Comparison of ENCODE assay signal across 21 cellular contexts in genomic region chr16:79168321-79168720, GRCh38.
"Had no signal": no experiment of that assay in that cellular context is flagged by ENCODE, and none has a peak within 500 bp of the region (broad histone marks: within the 10 kb centered on the region; RNA-seq: fewer than 3 reads in every experiment).

No MANE protein-coding gene starts in this region.

- H3K27me3 ChIP-seq: heart right ventricle, uterus had no signal

- H3K36me3 ChIP-seq: heart right ventricle, uterus had no signal

- H3K27ac ChIP-seq: heart right ventricle, uterus had no signal

- H3K27me3 Mint-ChIP-seq: activated B cell treated with CpG ODN at 0.5 μM for 24 hours had no signal

- H3K9me3 ChIP-seq: uterus had no signal

- H3K27ac Mint-ChIP-seq: activated B cell treated with CpG ODN at 0.5 μM for 24 hours; activated naive CD4-positive, alpha-beta T cell treated with anti-CD3 and anti-CD28 coated beads for 36 hours; stimulated activated naive B cell treated with anti-CD40 and anti-IgM and Interleukin-4, amounts not matched to agents 10 μg/mL and 1 μg/mL and 100 μg/mL, for 72 hours had no signal

- H3K4me3 Mint-ChIP-seq: activated B cell treated with CpG ODN at 0.5 μM for 24 hours; activated naive CD4-positive, alpha-beta T cell treated with anti-CD3 and anti-CD28 coated beads for 36 hours; activated T-cell treated with anti-CD3 and anti-CD28 coated beads, Interleukin-2, amount 50 U/mL, for 4 hours; neural crest cell; stimulated activated naive B cell treated with anti-CD40 and anti-IgM and Interleukin-4, amounts not matched to agents 10 μg/mL and 1 μg/mL and 100 μg/mL, for 72 hours had no signal

- DNase-seq: activated B cell treated with CpG ODN at 0.5 μM for 24 hours; activated CD4-positive, alpha-beta T cell treated with anti-CD3 and anti-CD28 coated beads for 4 hours; activated CD4-positive, alpha-beta T cell treated with anti-CD3 and anti-CD28 coated beads, Interleukin-2, amount 50 U/mL, for 48 hours; activated CD8-positive, alpha-beta memory T cell treated with anti-CD3 and anti-CD28 coated beads, Interleukin-2, amount 50 U/mL, for 48 hours; activated naive CD4-positive, alpha-beta T cell treated with anti-CD3 and anti-CD28 coated beads for 36 hours; activated T-cell treated with anti-CD3 and anti-CD28 coated beads, Interleukin-2, amount 50 U/mL, for 4 hours; foreskin fibroblast; heart right ventricle; islet precursor cell; left colon; naive thymus-derived CD4-positive, alpha-beta T cell; occipital lobe; posterior cingulate gyrus; small intestine; stimulated activated CD4-positive, alpha-beta T cell treated with anti-CD3 and anti-CD28 coated beads, Interleukin-2, amount 100 ng/mL, for 24 hours; stimulated activated CD8-positive, alpha-beta memory T cell treated with anti-CD3 and anti-CD28 coated beads, Interleukin-4, amount 100 ng/mL, for 48 hours; stimulated activated naive B cell treated with anti-CD40 and anti-IgM and Interleukin-4, amounts not matched to agents 10 μg/mL and 1 μg/mL and 100 μg/mL, for 72 hours; trophoblast cell; uterus had no signal

- ATAC-seq: activated T-cell treated with anti-CD3 and anti-CD28 coated beads, Interleukin-2, amount 50 U/mL, for 4 hours; heart right ventricle; left colon; sciatic nerve had no signal

- H3K4me3 ChIP-seq: heart right ventricle, uterus had no signal
